ENCODE assay signal across 11 cellular contexts in the genomic region with DNA sequence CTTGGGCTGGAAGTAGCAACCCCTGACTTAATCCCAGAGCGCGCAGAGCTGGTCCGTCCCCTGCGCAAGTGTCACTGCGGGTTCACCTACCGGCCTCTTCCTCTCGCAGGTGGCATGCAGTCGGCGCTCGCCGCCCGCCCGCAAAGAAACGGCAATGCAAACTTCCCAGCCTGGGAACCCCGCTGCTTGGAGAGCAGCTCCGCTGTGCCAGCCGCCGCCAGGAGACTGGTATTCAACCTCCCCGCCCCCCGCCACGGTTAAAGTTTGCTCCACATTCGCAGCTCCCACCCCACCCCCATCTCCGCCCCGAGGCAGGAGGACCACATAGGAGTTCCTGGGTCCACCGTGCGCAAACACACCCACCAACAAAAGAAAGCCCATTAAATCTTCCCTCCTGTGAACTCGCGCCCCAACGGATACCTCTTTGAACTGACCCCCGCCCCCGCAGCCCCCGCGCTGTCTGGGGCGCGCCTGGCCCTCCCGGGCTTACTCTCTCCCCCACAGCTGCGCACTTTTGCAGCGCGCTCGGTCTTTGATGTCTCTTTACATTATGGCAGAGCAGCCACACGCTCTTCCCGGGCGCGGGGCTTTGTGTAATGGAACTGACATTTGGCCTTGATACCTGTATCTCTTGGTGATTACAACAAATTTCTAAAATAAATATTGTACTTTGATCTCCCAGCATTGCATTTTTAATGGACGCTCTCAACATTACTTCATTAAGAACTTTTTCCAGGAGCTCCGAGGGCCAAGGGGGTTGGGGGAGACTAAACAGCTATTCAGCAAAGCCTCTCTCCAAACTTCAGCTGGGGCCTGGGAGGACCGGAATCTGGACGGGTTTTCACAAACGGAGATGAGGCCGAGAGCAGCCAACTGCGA. TPM values are rescaled to one million over a fixed set of nuclear protein-coding genes. Genes with fewer than 3 reads are reported as not detected.
DNase-seq lines count a peak whose midpoint lies in the region; ATAC-seq and TF ChIP-seq lines count a peak whose summit lies in the region.
"Had no signal": no experiment of that assay in that cellular context is flagged by ENCODE, and none has a peak within 500 bp of the region (broad histone marks: within the 10 kb centered on the region; RNA-seq: fewer than 3 reads in every experiment).

No MANE protein-coding gene starts in this region.

- H3K27me3 Mint-ChIP-seq in T-helper 17 cell: peaks cover 77% of the 10 kb centered on the region

- H3K4me3 ChIP-seq in iPS DF 6.9 (ENCODE audit: low read length) (peak overlapping the region; percentile 3; the same call in 1 of the 2 replicates), thymus (ENCODE audit: low read length) (peak overlapping the region; percentile 45)

- ATAC-seq in T-helper 17 cell (no peak), omental fat pad (ENCODE audit: low FRiP score) (no peak), HG03196 (IDR thresholded peaks at IDR 0.05; ENCODE audit: unreplicated experiment) (no peak), GM21526 (IDR thresholded peaks at IDR 0.05; ENCODE audit: low FRiP score, unreplicated experiment) (no peak)

- H3K27me3 ChIP-seq in iPS DF 6.9 (ENCODE audit: control insufficient read depth, insufficient read depth, low read length): peaks cover 61% of the 10 kb centered on the region
- peaks cover 74% of the 10 kb centered on the region for H3K27me3 ChIP-seq in thymus (ENCODE audit: control insufficient read depth, insufficient read depth)

- TF ChIP-seq CTCF in omental fat pad (IDR thresholded peaks at IDR 0.05): no peak

- H3K4me3 Mint-ChIP-seq in T-helper 17 cell: peak overlapping the region; percentile 74

- H3K27ac Mint-ChIP-seq in T-helper 17 cell: no peak overlapping the region
- H3K27ac Mint-ChIP-seq: CD14-positive monocyte had no signal

- H3K4me1 ChIP-seq in iPS DF 6.9 (ENCODE audit: control insufficient read depth, insufficient read depth, low read length): peaks cover 9% of the 10 kb centered on the region
- peaks cover 18% of the 10 kb centered on the region for H3K4me1 ChIP-seq in thymus (ENCODE audit: control insufficient read depth, insufficient read depth, low read length)

- H3K9me3 ChIP-seq in T-helper 17 cell (ENCODE audit: control insufficient read depth, low read length, poor library complexity, severe bottlenecking): no peaks in the 10 kb centered on the region
- H3K9me3 ChIP-seq in iPS DF 6.9 (ENCODE audit: control insufficient read depth, insufficient read depth, low read length): no peaks in the 10 kb centered on the region
- H3K9me3 ChIP-seq in thymus (ENCODE audit: control insufficient read depth): no peaks in the 10 kb centered on the region

- H3K36me3 ChIP-seq in iPS DF 6.9 (ENCODE audit: control insufficient read depth, insufficient read depth, low read length): no peaks in the 10 kb centered on the region
- H3K36me3 ChIP-seq in thymus (ENCODE audit: control insufficient read depth, insufficient read depth): no peaks in the 10 kb centered on the region

- H3K4me1 Mint-ChIP-seq in T-helper 17 cell: peaks cover 32% of the 10 kb centered on the region

- H3K36me3 Mint-ChIP-seq in T-helper 17 cell (ENCODE audit: low read depth): peaks cover 7% of the 10 kb centered on the region

- H3K27ac ChIP-seq in iPS DF 6.9 (ENCODE audit: low read length) (no peak overlapping the region), thymus (ENCODE audit: low read depth) (no peak overlapping the region)

- DNase-seq in stimulated activated CD4-positive, alpha-beta T cell treated with anti-CD3 and anti-CD28 coated beads, Interleukin-15, amount 100 ng/mL, for 24 hours: peak; percentile 23
- no peak for DNase-seq in stimulated activated CD4-positive, alpha-beta T cell treated with anti-CD3 and anti-CD28 coated beads, Interleukin-4, amount 100 ng/mL, for 4 hours
- DNase-seq in T-helper 17 cell (no peak), iPS DF 6.9 (ENCODE audit: low read depth, low spot score) (no peak), omental fat pad (ENCODE audit: low spot score) (no peak)

- WGBS in iPS DF 6.9 (ENCODE audit: insufficient coverage, insufficient read length): no CpG with 5 or more reads among the region's 51 CpGs
- WGBS in thymus: 2% methylated on average over 51 of the region's 51 CpGs

RNA-seq across cellular contexts. Expression of a gene that starts 3.1 kb away (rescaled TPM):
- total RNA-seq in T-helper 17 cell (not detected), omental fat pad (10 to 100 TPM in 1 of 4 donors, under 1 TPM in 1, not detected in 2; 0.65 to 22.1 TPM)
- polyA plus RNA-seq in thymus: 0.55 TPM
- polyA plus RNA-seq: aorta, CD14-positive monocyte had no signal

RNA-seq across cellular contexts. Expression of a gene that starts 58.2 kb away (rescaled TPM):
- not detected for total RNA-seq in T-helper 17 cell
- polyA plus RNA-seq in thymus: 0.52 TPM
- total RNA-seq in omental fat pad: not detected
- total RNA-seq: T-helper 2 cell treated with Interferon-gamma antibody and Interleukin-4, amounts not matched to agents 100 ng/mL and 5 ng/mL, for 36 hours had no signal
- polyA plus RNA-seq: CD14-positive monocyte had no signal
